Comparison of ENCODE assay signal across 11 cellular contexts in genomic region chr11:62433553-62434301, GRCh38. TPM values are rescaled to one million over a fixed set of nuclear protein-coding genes. Genes with fewer than 3 reads are reported as not detected.
A peak's percentile ranks its signal among the peaks of the same experiment; 100 is the strongest.
DNase-seq lines count a peak whose midpoint lies in the region; ATAC-seq and TF ChIP-seq lines count a peak whose summit lies in the region.
"Had no signal": no experiment of that assay in that cellular context is flagged by ENCODE, and none has a peak within 500 bp of the region (broad histone marks: within the 10 kb centered on the region; RNA-seq: fewer than 3 reads in every experiment).

No MANE protein-coding gene starts in this region.

- H3K27ac ChIP-seq in endodermal cell (ENCODE audit: low read depth, low read length): no peak overlapping the region

- H3K36me3 Mint-ChIP-seq in endodermal cell (ENCODE audit: low read depth) (no peaks in the 10 kb centered on the region), nephron progenitor cell (ENCODE audit: low read depth) (peaks cover 4% of the 10 kb centered on the region)

- peaks cover 22% of the 10 kb centered on the region for H3K4me1 Mint-ChIP-seq in endodermal cell
- peaks cover 53% of the 10 kb centered on the region for H3K4me1 Mint-ChIP-seq in nephron progenitor cell

- H3K9ac ChIP-seq in endodermal cell (ENCODE audit: extremely low read depth, low read length, poor library complexity, severe bottlenecking): no peak overlapping the region

- no peak for TF ChIP-seq CTCF in endodermal cell (conservative IDR thresholded peaks at IDR 0.05)
- TF ChIP-seq CTCF in nephron progenitor cell (IDR thresholded peaks at IDR 0.05): no peak

- H3K4me1 ChIP-seq in endodermal cell (ENCODE audit: control insufficient read depth, insufficient read depth, low read length): no peaks in the 10 kb centered on the region

- H3K9me3 Mint-ChIP-seq in endodermal cell (peaks cover 7% of the 10 kb centered on the region), nephron progenitor cell (peaks cover 13% of the 10 kb centered on the region)

- 85 to 89% methylated on average over 14 to 15 of the region's 15 CpGs for WGBS in endodermal cell (ENCODE audit: insufficient coverage in 1 of 2, insufficient read length in 1 of 2), 2 experiments

- peaks cover 3% of the 10 kb centered on the region for H3K27me3 Mint-ChIP-seq in endodermal cell (ENCODE audit: insufficient read depth)
- H3K27me3 Mint-ChIP-seq in nephron progenitor cell (ENCODE audit: low read depth, poor library complexity): peaks cover 4% of the 10 kb centered on the region

- no peak overlapping the region for H3K27ac Mint-ChIP-seq in endodermal cell
- peak overlapping the region; percentile 67 for H3K27ac Mint-ChIP-seq in nephron progenitor cell

- H3K4me3 Mint-ChIP-seq in endodermal cell (no peak overlapping the region), nephron progenitor cell (no peak overlapping the region)

- ATAC-seq in HG02938 (IDR thresholded peaks at IDR 0.05; ENCODE audit: unreplicated experiment): no peak

- H3K4me3 ChIP-seq in endodermal cell (ENCODE audit: low read length): no peak overlapping the region

- no peaks in the 10 kb centered on the region for H3K9me3 ChIP-seq in endodermal cell (ENCODE audit: control insufficient read depth, low read length)

- no peaks in the 10 kb centered on the region for H3K27me3 ChIP-seq in endodermal cell (ENCODE audit: control insufficient read depth, insufficient read depth, low read length, poor library complexity, severe bottlenecking)

- DNase-seq in A172 (ENCODE audit: low spot score) (peak; percentile 52), NCI-H526 (lab: John Stamatoyannopoulos, UW) (peak; percentile 97 to 99), endodermal cell (peak; percentile 44), nephron progenitor cell (no peak), NCI-H1930 (lab: John Stamatoyannopoulos, UW) (no peak), NCI-H1436 (lab: John Stamatoyannopoulos, UW) (no peak)
- no peak for DNase-seq in stimulated activated CD4-positive, alpha-beta T cell treated with anti-CD3 and anti-CD28 coated beads, Interleukin-2, amount 100 ng/mL, for 48 hours
- DNase-seq: stimulated activated CD4-positive, alpha-beta T cell treated with anti-CD3 and anti-CD28 coated beads, Interleukin-2, amount 100 ng/mL, for 24 hours had no signal

- H3K36me3 ChIP-seq in endodermal cell (ENCODE audit: control insufficient read depth, insufficient read depth, low read length): no peaks in the 10 kb centered on the region

RNA-seq across cellular contexts. Expression of gene SCGB1A1, which starts 14.9 kb away (rescaled TPM):
- total RNA-seq in A172 (2014; rRNA removed; shearing (Covaris generic)): not detected in 2 replicates
- not detected for total RNA-seq in endodermal cell
- polyA plus RNA-seq in endodermal cell (2013, experiment 1 of 2): not detected
- polyA plus RNA-seq in endodermal cell (2013, experiment 2 of 2): not detected
- total RNA-seq: kidney epithelial cell had no signal
- polyA plus RNA-seq: BJ had no signal

Comparison
In these comparisons a context has a peak if more than half of its experiments do, and no peak if none do; other contexts are left out.
1. DNase-seq: peak in A172 (single experiment), NCI-H526 (2 of 2) and endodermal cell (single experiment); none in nephron progenitor cell (single experiment), NCI-H1930 (0 of 2), NCI-H1436 (single experiment) and stimulated activated CD4-positive, alpha-beta T cell treated with anti-CD3 and anti-CD28 coated beads, Interleukin-2, amount 100 ng/mL, for 48 hours (0 of 2).